In genomic region chr3:138381950-138382715, GRCh38 we compare ENCODE assay signal across 1 cellular context.
TF ChIP-seq lines count a peak whose summit lies in the region.

No MANE protein-coding gene starts in this region.

TF ChIP-seq in H1, 55 proteins besides CTCF, POLR2A, EP300 and RAD21 (continued from another document):
- TF ChIP-seq TBP (IDR thresholded peaks at IDR 0.05; ENCODE audit: low read depth, low read length), result no peak
- no peak for TF ChIP-seq MAFK (IDR thresholded peaks at IDR 0.05; ENCODE audit: low read depth, low read length)
- no peak for TF ChIP-seq KDM5A (IDR thresholded peaks at IDR 0.05; ENCODE audit: low read length)
- TF ChIP-seq POLR2AphosphoS5 (IDR thresholded peaks at IDR 0.05; ENCODE audit: low read depth, low read length), result no peak
- TF ChIP-seq NANOG (IDR thresholded peaks at IDR 0.05; ENCODE audit: insufficient read depth, low read depth, low read length, poor library complexity, severe bottlenecking), result no peak
